ENCODE assay signal across 8 cellular contexts in genomic region chr3:160413613-160414248, GRCh38. TPM values are rescaled to one million over a fixed set of nuclear protein-coding genes. Genes with fewer than 3 reads are reported as not detected.
DNase-seq lines count a peak whose midpoint lies in the region; ATAC-seq and TF ChIP-seq lines count a peak whose summit lies in the region.

No MANE protein-coding gene starts in this region.

- H3K4me3 ChIP-seq in heart left ventricle, result no peak overlapping the region

- TF ChIP-seq CTCF in heart left ventricle (IDR thresholded peaks at IDR 0.05), result peak; percentile 79 to 95 (median 90)

- no peak overlapping the region for H3K27ac ChIP-seq in heart left ventricle

- no peaks in the 10 kb centered on the region for H3K9me3 Mint-ChIP-seq in activated naive CD8-positive, alpha-beta T cell treated with anti-CD3 and anti-CD28 coated beads for 36 hours

- peaks cover 30% of the 10 kb centered on the region for H3K36me3 Mint-ChIP-seq in activated naive CD8-positive, alpha-beta T cell treated with anti-CD3 and anti-CD28 coated beads for 36 hours

- intact Hi-C loops in heart left ventricle (cut with DNase I), result loop anchor here (1.0 to 10.0 kb wide), 5 partner anchors 249 to 381 kb away; no protein-coding TSS in a partner anchor

- H3K27ac Mint-ChIP-seq in activated naive CD8-positive, alpha-beta T cell treated with anti-CD3 and anti-CD28 coated beads for 36 hours, result no peak overlapping the region

- H3K4me1 Mint-ChIP-seq in activated naive CD8-positive, alpha-beta T cell treated with anti-CD3 and anti-CD28 coated beads for 36 hours, result peaks cover 2% of the 10 kb centered on the region

- 36 to 46% (median 42%) methylated on average over 3 of the region's 3 CpGs for WGBS in heart left ventricle, 4 donors

- DNase-seq in EH (ENCODE audit: low read depth), result peak; percentile 86
- peak; percentile 78 for DNase-seq in HCEC 1CT
- DNase-seq in NCI-H1105 treated with DMSO at 0.1 percent for 48 hours (lab: John Stamatoyannopoulos, UW), result peak; percentile 83
- peak; percentile 57 for DNase-seq in SKM-1 (lab: John Stamatoyannopoulos, UW; ENCODE audit: unreplicated experiment)
- peak; percentile 41 for DNase-seq in activated naive CD8-positive, alpha-beta T cell treated with anti-CD3 and anti-CD28 coated beads for 36 hours
- DNase-seq in heart left ventricle, result peak in 4 of 5 donors; percentile 41 to 61 (median 47)
- peak; percentile 82 for DNase-seq in renal cortical epithelial cell (ENCODE audit: low read depth)

- no peaks in the 10 kb centered on the region for H3K27me3 Mint-ChIP-seq in activated naive CD8-positive, alpha-beta T cell treated with anti-CD3 and anti-CD28 coated beads for 36 hours

- no peaks in the 10 kb centered on the region for H3K27me3 ChIP-seq in heart left ventricle

- no peak for TF ChIP-seq POLR2A in heart left ventricle (IDR thresholded peaks at IDR 0.05)

- no peaks in the 10 kb centered on the region for H3K9me3 ChIP-seq in heart left ventricle

- H3K36me3 ChIP-seq in heart left ventricle, result peaks cover 0 to 73% (median 62%) of the 10 kb centered on the region in 9 donors

- ATAC-seq in heart left ventricle, result peak in 3 of 4 donors; percentile 62 to 65 (median 62)
- ATAC-seq in HG03025 (IDR thresholded peaks at IDR 0.05; ENCODE audit: low FRiP score, unreplicated experiment), result no peak

- peaks cover 0 to 12% (median 0%) of the 10 kb centered on the region in 12 donors for H3K4me1 ChIP-seq in heart left ventricle

- H3K4me3 Mint-ChIP-seq in activated naive CD8-positive, alpha-beta T cell treated with anti-CD3 and anti-CD28 coated beads for 36 hours, result no peak overlapping the region

RNA-seq across cellular contexts. Expression of gene SMC4, which starts 14.3 kb away (rescaled TPM):
- total RNA-seq in activated naive CD8-positive, alpha-beta T cell treated with anti-CD3 and anti-CD28 coated beads for 36 hours, result 100 to 1,000 TPM; 153 to 164 TPM
- total RNA-seq in heart left ventricle (10 to 100 TPM; 15.1 to 27.3 (median 18.4) TPM), renal cortical epithelial cell (32.3 and 39.8 TPM in 2 replicates)
- polyA plus RNA-seq in heart left ventricle, result 10 to 100 TPM; 14.0 to 18.7 TPM

RNA-seq across cellular contexts. Expression of gene IFT80, which starts 14.7 kb away (rescaled TPM):
- total RNA-seq in activated naive CD8-positive, alpha-beta T cell treated with anti-CD3 and anti-CD28 coated beads for 36 hours, result 10 to 100 TPM; 11.2 to 12.2 TPM
- total RNA-seq in heart left ventricle, result 10 to 100 TPM in 6 of 9 donors, 1 to 10 TPM in 3; 6.8 to 18.6 (median 10.6) TPM
- polyA plus RNA-seq in heart left ventricle, result 1 to 10 TPM; 6.2 to 6.4 TPM
- 66.2 and 81.8 TPM in 2 replicates for total RNA-seq in renal cortical epithelial cell

RNA-seq across cellular contexts. Expression of gene TRIM59, which starts 35.9 kb away (rescaled TPM):
- 10 to 100 TPM; 43.3 to 44.0 TPM for total RNA-seq in activated naive CD8-positive, alpha-beta T cell treated with anti-CD3 and anti-CD28 coated beads for 36 hours
- total RNA-seq in heart left ventricle (1 to 10 TPM in 2 of 9 donors, under 1 TPM in 7; 0.16 to 3.1 (median 0.60) TPM), renal cortical epithelial cell (18.8 and 35.3 TPM in 2 replicates)
- polyA plus RNA-seq in heart left ventricle, result under 1 TPM; 0.27 to 0.32 TPM
